8 cellular contexts compared by ENCODE assay signal in the genomic region with DNA sequence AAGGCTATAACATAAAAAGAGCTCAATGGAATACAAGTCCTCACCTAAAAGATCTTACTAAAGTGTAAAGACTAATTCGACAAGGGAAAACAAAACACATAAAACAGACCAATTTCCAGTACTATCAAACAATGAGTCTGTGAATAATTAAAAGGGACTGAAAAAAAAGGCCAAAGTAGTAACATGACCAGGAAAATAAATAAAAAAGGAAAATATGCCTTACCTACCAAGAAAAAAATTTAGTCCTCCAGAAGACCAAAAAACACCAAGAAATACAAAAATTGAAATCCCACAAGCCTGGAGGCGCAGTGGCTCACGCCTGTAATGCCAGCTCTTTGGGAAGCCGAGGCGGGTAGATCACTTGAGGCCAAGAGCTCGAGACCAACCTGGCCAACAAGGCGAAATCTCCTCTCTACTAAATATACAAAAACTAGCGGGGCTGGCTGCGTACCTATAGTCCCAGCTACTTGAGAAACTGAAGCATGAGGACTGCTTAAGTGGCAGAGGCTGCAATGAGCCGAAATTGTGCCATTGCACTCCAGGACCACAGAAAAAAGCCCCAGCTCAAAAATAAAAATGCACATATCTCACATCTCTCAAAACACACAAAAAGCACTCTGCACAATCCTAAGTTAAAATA.
DNase-seq lines count a peak whose midpoint lies in the region; ATAC-seq and TF ChIP-seq lines count a peak whose summit lies in the region.

No MANE protein-coding gene starts in this region.

- no peaks in the 10 kb centered on the region for H3K9me3 Mint-ChIP-seq in activated CD8-positive, alpha-beta T cell treated with anti-CD3 and anti-CD28 coated beads for 36 hours

- H3K9me3 ChIP-seq in heart left ventricle, result no peaks in the 10 kb centered on the region

- H3K4me1 ChIP-seq in heart left ventricle, result peaks cover 0 to 28% (median 4%) of the 10 kb centered on the region in 12 donors

- no peaks in the 10 kb centered on the region for H3K36me3 Mint-ChIP-seq in activated CD8-positive, alpha-beta T cell treated with anti-CD3 and anti-CD28 coated beads for 36 hours (ENCODE audit: low read depth)

- peak; percentile 75 for DNase-seq in GM06990 (ENCODE audit: extremely low read depth, insufficient read length)
- DNase-seq in activated CD8-positive, alpha-beta T cell treated with anti-CD3 and anti-CD28 coated beads for 36 hours, result peak; percentile 63
- no peak for DNase-seq in heart left ventricle
- DNase-seq in stimulated activated CD4-positive, alpha-beta T cell treated with anti-CD3 and anti-CD28 coated beads, Interleukin-15, amount 100 ng/mL, for 24 hours, result peak; percentile 53
- no peak for DNase-seq in HuH-7 (ENCODE audit: low spot score)

- H3K27me3 ChIP-seq in GM06990 (replicated peaks; ENCODE audit: control insufficient read depth, insufficient read depth, low read length) (no peaks in the 10 kb centered on the region), heart left ventricle (no peaks in the 10 kb centered on the region)

- ATAC-seq in HG03045 (IDR thresholded peaks at IDR 0.05; ENCODE audit: unreplicated experiment), result peak; percentile 42
- no peak for ATAC-seq in activated CD8-positive, alpha-beta T cell treated with anti-CD3 and anti-CD28 coated beads for 36 hours
- ATAC-seq in heart left ventricle, result peak in 2 of 4 donors; percentile 2
- no peak for ATAC-seq in GM19397 (IDR thresholded peaks at IDR 0.05; ENCODE audit: unreplicated experiment)
- no peak for ATAC-seq in HG02588 (IDR thresholded peaks at IDR 0.05; ENCODE audit: unreplicated experiment)

- H3K27me3 Mint-ChIP-seq in activated CD8-positive, alpha-beta T cell treated with anti-CD3 and anti-CD28 coated beads for 36 hours, result no peaks in the 10 kb centered on the region

- 34 to 45% (median 40%) methylated on average over 10 of the region's 10 CpGs for WGBS in heart left ventricle, 4 donors

- CTCF ChIA-PET in activated CD8-positive, alpha-beta T cell treated with anti-CD3 and anti-CD28 coated beads for 36 hours (lab: Charles Lee), result interaction anchor here (0.7 to 2.4 kb wide), 13 partner anchors 9 to 374 kb away, joined by 3 to 17 read pairs (median 5); no protein-coding TSS in a partner anchor

- intact Hi-C loops in activated CD8-positive, alpha-beta T cell treated with anti-CD3 and anti-CD28 coated beads for 36 hours (cut with micrococcal nuclease), result loop anchor here (1.0 to 10.0 kb wide), 3 partner anchors 28 to 296 kb away; no protein-coding TSS in a partner anchor
- intact Hi-C loops in heart left ventricle (cut with DNase I), result loop anchor here in 8 of 10 donors (1.0 to 10.0 kb wide), 8 partner anchors 28 to 116 kb away; partner anchors contain the start of genes MTMR4 (in 1 of the 8), RAD51C (in 1 of the 8) and TEX14 (in 1 of the 8)

- no peak for TF ChIP-seq CTCF in GM06990 (IDR thresholded peaks at IDR 0.05; ENCODE audit: insufficient read depth, low read length, poor library complexity, severe bottlenecking)
- TF ChIP-seq CTCF in activated CD8-positive, alpha-beta T cell treated with anti-CD3 and anti-CD28 coated beads for 36 hours (IDR thresholded peaks at IDR 0.05), result no peak
- no peak for TF ChIP-seq CTCF in heart left ventricle (IDR thresholded peaks at IDR 0.05)

- no peak overlapping the region for H3K27ac Mint-ChIP-seq in activated CD8-positive, alpha-beta T cell treated with anti-CD3 and anti-CD28 coated beads for 36 hours

- H3K4me3 Mint-ChIP-seq in activated CD8-positive, alpha-beta T cell treated with anti-CD3 and anti-CD28 coated beads for 36 hours, result no peak overlapping the region

- peak overlapping the region in 11 of 12 donors; percentile 70 to 93 (median 79) for H3K27ac ChIP-seq in heart left ventricle

- no peak for TF ChIP-seq POLR2A in heart left ventricle (IDR thresholded peaks at IDR 0.05)

- no peak overlapping the region for H3K4me3 ChIP-seq in GM06990 (replicated peaks; ENCODE audit: low read depth, low read length)
- peak overlapping the region in 9 of 12 donors; percentile 35 to 61 (median 50) for H3K4me3 ChIP-seq in heart left ventricle

- H3K36me3 ChIP-seq in GM06990 (ENCODE audit: control insufficient read depth, insufficient read depth, low read length) (no peaks in the 10 kb centered on the region), heart left ventricle (no peaks in the 10 kb centered on the region)

- H3K4me1 Mint-ChIP-seq in activated CD8-positive, alpha-beta T cell treated with anti-CD3 and anti-CD28 coated beads for 36 hours (ENCODE audit: low read depth), result peaks cover 3% of the 10 kb centered on the region

- POLR2A ChIA-PET in activated CD8-positive, alpha-beta T cell treated with anti-CD3 and anti-CD28 coated beads for 36 hours (lab: Charles Lee), result interaction anchor here (0.6 to 5.8 kb wide), 55 partner anchors 11 to 1191 kb away, joined by 3 to 235 read pairs (median 7); partner anchors contain the start of genes HSF5, MTMR4, PPM1E and RAD51C

Comparison
In these comparisons a context has a peak if more than half of its experiments do, and no peak if none do; other contexts are left out.
1. DNase-seq: peak in GM06990 (single experiment), activated CD8-positive, alpha-beta T cell treated with anti-CD3 and anti-CD28 coated beads for 36 hours (single experiment) and stimulated activated CD4-positive, alpha-beta T cell treated with anti-CD3 and anti-CD28 coated beads, Interleukin-15, amount 100 ng/mL, for 24 hours (single experiment); none in heart left ventricle (0 of 5) and HuH-7 (single experiment).